Comparison of ENCODE assay signal across 1 cellular context in genomic region chr12:27523642-27524488, GRCh38.
TF ChIP-seq lines count a peak whose summit lies in the region.

PPFIBP1 (plus strand) TSS chr12:27524206; CDS start chr12:27633397, 109,191 bp downstream.

TF ChIP-seq in SK-N-SH, 30 proteins besides CTCF, POLR2A, EP300 and RAD21 (continued from another document):
- no peak for TF ChIP-seq ELF1 (IDR thresholded peaks at IDR 0.05)
- no peak; the same call in 1 of the 2 replicates for TF ChIP-seq RFX5 (IDR thresholded peaks at IDR 0.05; ENCODE audit: low read length)
- 0 out of 2 replicates have a peak, but pooled peaks have one; percentile 55 for TF ChIP-seq YY1 (IDR thresholded peaks at IDR 0.05; ENCODE audit: low read depth)
- TF ChIP-seq IRF3 (IDR thresholded peaks at IDR 0.05; ENCODE audit: low read depth, low read length): peak; percentile 73
- no peak for TF ChIP-seq FOXJ3 (CRISPR knock-in tag; IDR thresholded peaks at IDR 0.05)
- no peak for TF ChIP-seq NFIC (IDR thresholded peaks at IDR 0.05; ENCODE audit: borderline replicate concordance)
- TF ChIP-seq FOXM1 (IDR thresholded peaks at IDR 0.05; ENCODE audit: low read depth): no peak
- TF ChIP-seq RCOR1 (IDR thresholded peaks at IDR 0.05; ENCODE audit: low read length): no peak
- TF ChIP-seq SMC3 (IDR thresholded peaks at IDR 0.05; ENCODE audit: low read depth, low read length): peak; percentile 10; the same call in 1 of the 2 replicates
- TF ChIP-seq RXRA (IDR thresholded peaks at IDR 0.05; ENCODE audit: borderline replicate concordance, low read depth): no peak
- TF ChIP-seq REST (IDR thresholded peaks at IDR 0.05; ENCODE audit: low read depth, low read length): no peak
- no peak for TF ChIP-seq EZH2phosphoT487 (IDR thresholded peaks at IDR 0.05; ENCODE audit: borderline replicate concordance, low read depth)
TF ChIP-seq in SK-N-SH: peak in this region for 12.
